In the genomic region with DNA sequence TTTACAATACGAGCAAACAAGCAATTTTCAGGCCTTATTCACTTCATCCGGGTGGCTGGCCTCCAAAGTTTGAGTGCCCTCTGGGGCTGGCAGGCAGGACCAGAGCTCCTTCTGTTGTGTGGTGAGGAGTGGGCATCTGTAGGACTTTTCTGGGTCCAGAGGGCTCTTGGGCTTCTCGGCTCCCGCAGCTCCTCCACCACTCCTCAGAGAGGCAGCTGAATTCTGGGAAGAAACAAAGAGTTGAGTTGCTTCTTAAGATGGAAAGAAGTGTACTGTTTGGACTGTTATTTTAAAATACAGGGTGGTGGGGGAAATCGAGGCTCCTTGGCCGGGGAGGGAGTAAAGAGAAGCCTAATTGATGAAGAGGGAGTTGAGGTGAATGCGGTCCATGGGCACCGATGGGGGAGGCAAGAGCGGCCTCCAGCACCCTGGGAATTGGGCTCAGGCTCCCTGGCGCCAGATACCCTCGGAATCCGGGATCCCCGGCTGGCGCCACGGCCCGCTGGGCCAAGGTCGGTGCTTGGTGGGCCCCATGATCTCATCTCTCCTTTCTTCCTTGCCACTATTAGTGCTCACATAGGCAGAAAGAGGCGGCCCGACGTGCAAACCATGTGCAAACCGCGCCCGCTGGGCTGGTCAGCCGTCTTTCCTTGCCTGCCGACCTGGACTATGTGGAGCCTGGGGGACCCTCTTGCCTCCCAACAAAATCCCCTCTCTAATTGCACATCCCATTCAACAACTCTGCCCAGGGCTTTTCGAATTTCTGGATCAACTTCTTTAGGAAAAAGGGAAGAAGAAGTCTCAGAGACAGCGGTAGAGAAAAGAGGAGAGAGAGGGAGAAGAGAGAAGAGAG, we compare ENCODE assay signal across 11 cellular contexts. TPM values are rescaled to one million over a fixed set of nuclear protein-coding genes. Genes with fewer than 3 reads are reported as not detected.
DNase-seq lines count a peak whose midpoint lies in the region; ATAC-seq, FAIRE-seq and TF ChIP-seq lines count a peak whose summit lies in the region.
"Had no signal": no experiment of that assay in that cellular context is flagged by ENCODE, and none has a peak within 500 bp of the region (broad histone marks: within the 10 kb centered on the region; RNA-seq: fewer than 3 reads in every experiment).

No MANE protein-coding gene starts in this region.

- peak overlapping the region in 1 of 2 donors; percentile 35 for H3K4me3 ChIP-seq in CD4-positive, alpha-beta memory T cell (ENCODE audit: low read length in 2 of 2)
- H3K4me3 ChIP-seq in HAP-1 = peak overlapping the region; percentile 78
- peak overlapping the region; percentile 19 for H3K4me3 ChIP-seq in colonic mucosa
- H3K4me3 ChIP-seq in neuron (ENCODE audit: low read length) = peak overlapping the region; percentile 47

- no peaks in the 10 kb centered on the region for H3K9me3 ChIP-seq in CD4-positive, alpha-beta memory T cell (ENCODE audit: control insufficient read depth in 1 of 2, low read length in 2 of 2)
- H3K9me3 ChIP-seq in HAP-1 = no peaks in the 10 kb centered on the region
- no peaks in the 10 kb centered on the region for H3K9me3 ChIP-seq in colonic mucosa
- H3K9me3 ChIP-seq in neuron (ENCODE audit: low read length) = peaks cover 1% of the 10 kb centered on the region

- H3K9ac ChIP-seq in colonic mucosa (ENCODE audit: low read depth in 2 of 2, low read length in 2 of 2) = no peak overlapping the region

- TF ChIP-seq CTCF in colonic mucosa (IDR thresholded peaks at IDR 0.05) = no peak

- H3K36me3 ChIP-seq in CD4-positive, alpha-beta memory T cell (ENCODE audit: insufficient read depth, low read length) = no peaks in the 10 kb centered on the region
- peaks cover 3% of the 10 kb centered on the region for H3K36me3 ChIP-seq in HAP-1 (replicated peaks)
- H3K36me3 ChIP-seq in colonic mucosa = no peaks in the 10 kb centered on the region
- no peaks in the 10 kb centered on the region for H3K36me3 ChIP-seq in neuron (ENCODE audit: insufficient read depth, low read length)

- no peak for ATAC-seq in activated CD4-positive, CD25-positive, alpha-beta regulatory T cell treated with anti-CD3 and anti-CD28 coated beads, Interleukin-2, amount 50 U/mL, for 24 hours

- H3K27me3 Mint-ChIP-seq in CD4-positive, alpha-beta memory T cell = peaks cover 52 to 56% of the 10 kb centered on the region in 2 donors

- peaks cover 27 to 64% (median 45%) of the 10 kb centered on the region in 4 donors for H3K4me1 Mint-ChIP-seq in CD4-positive, alpha-beta memory T cell

- DNase-seq in CD4-positive, alpha-beta memory T cell = no peak
- DNase-seq in HAP-1 (ENCODE audit: low spot score in 2 of 2) = peak in 1 of 2 experiments; percentile 62
- DNase-seq in colonic mucosa = no peak
- no peak for DNase-seq in HTR-8/SVneo (ENCODE audit: insufficient read length, low spot score)
- DNase-seq in NCI-H187 treated with DMSO at 0.1 percent for 48 hours (lab: John Stamatoyannopoulos, UW) = no peak
- DNase-seq in RCC 7860 (ENCODE audit: low spot score) = no peak
- DNase-seq: amniotic stem cell, Kasumi-1 had no signal

- H3K36me3 Mint-ChIP-seq in CD4-positive, alpha-beta memory T cell = no peaks in the 10 kb centered on the region

- peaks cover 0 to 1% (median 0%) of the 10 kb centered on the region in 8 donors for H3K9me3 Mint-ChIP-seq in CD4-positive, alpha-beta memory T cell

- CTCF ChIA-PET in CD4-positive, alpha-beta memory T cell (lab: Charles Lee; ENCODE audit: partially characterized antibody) = no interaction called here

- H3K27me3 ChIP-seq in CD4-positive, alpha-beta memory T cell (ENCODE audit: insufficient read depth, low read length) = peaks cover 34% of the 10 kb centered on the region
- no peaks in the 10 kb centered on the region for H3K27me3 ChIP-seq in HAP-1 (ENCODE audit: low read depth)
- H3K27me3 ChIP-seq in colonic mucosa = peaks cover 88% of the 10 kb centered on the region
- H3K27me3 ChIP-seq in neuron (ENCODE audit: insufficient read depth, low read length) = peaks cover 96% of the 10 kb centered on the region

- FAIRE-seq in HTR-8/SVneo (lab: Jason Lieb, UNC) (no peak), RCC 7860 (lab: Jason Lieb, UNC) (no peak)

- H3K4me3 Mint-ChIP-seq in CD4-positive, alpha-beta memory T cell = peak overlapping the region; percentile 80 to 87 (median 85)

- in situ Hi-C loops in HAP-1 (cut with MboI; ENCODE audit: low sequenced_read_pairs) = no loop called here

- intact Hi-C loops in CD4-positive, alpha-beta memory T cell (cut with micrococcal nuclease) = no loop called here
- intact Hi-C loops in colonic mucosa (cut with DNase I) = loop anchor here (10.0 kb wide), 1 partner anchor 136 kb away; no protein-coding TSS in a partner anchor

- H2AFZ ChIP-seq in neuron (ENCODE audit: low read depth, low read length) = no peak overlapping the region

- H3K27ac ChIP-seq in CD4-positive, alpha-beta memory T cell (ENCODE audit: low read depth, low read length) = no peak overlapping the region
- no peak overlapping the region for H3K27ac ChIP-seq in colonic mucosa

- peaks cover 36% of the 10 kb centered on the region for H3K4me1 ChIP-seq in CD4-positive, alpha-beta memory T cell (ENCODE audit: insufficient read depth, low read length)
- H3K4me1 ChIP-seq in HAP-1 = peaks cover 45% of the 10 kb centered on the region
- peaks cover 4% of the 10 kb centered on the region for H3K4me1 ChIP-seq in colonic mucosa
- H3K4me1 ChIP-seq in neuron (ENCODE audit: insufficient read depth, low read length) = peaks cover 45% of the 10 kb centered on the region

- H3K27ac Mint-ChIP-seq in CD4-positive, alpha-beta memory T cell = no peak overlapping the region

- POLR2A ChIA-PET in CD4-positive, alpha-beta memory T cell (lab: Charles Lee; ENCODE audit: partially characterized antibody) = no interaction called here

RNA-seq across cellular contexts. Expression of gene SIX3, which starts 0.7 kb away (rescaled TPM):
- not detected for total RNA-seq in CD4-positive, alpha-beta memory T cell
- not detected for polyA plus RNA-seq in CD4-positive, alpha-beta memory T cell
- total RNA-seq in colonic mucosa = not detected
- total RNA-seq: mononuclear cell had no signal
